24 cellular contexts compared by ENCODE assay signal in genomic region chr16:88491001-88491559, GRCh38.
"Had no signal": no experiment of that assay in that cellular context is flagged by ENCODE, and none has a peak within 500 bp of the region (broad histone marks: within the 10 kb centered on the region; RNA-seq: fewer than 3 reads in every experiment).

No MANE protein-coding gene starts in this region.

- H2AFZ ChIP-seq: hepatocyte had no signal

- H3K27me3 ChIP-seq: dorsolateral prefrontal cortex, foreskin keratinocyte, gastroesophageal sphincter, heart left ventricle, hepatocyte, left lung had no signal

- DNase-seq: dermis blood vessel endothelial cell; dorsolateral prefrontal cortex; effector CD4-positive, alpha-beta T cell; effector memory CD4-positive, alpha-beta T cell; foreskin keratinocyte; heart left ventricle; hypothalamus; immature natural killer cell; islet precursor cell; kidney; kidney glomerular epithelial cell; left cardiac atrium; left lung; left ventricle myocardium superior; lower lobe of right lung; mesenchymal stem cell; mucosa of descending colon had no signal

- H3K9me3 ChIP-seq: esophagus muscularis mucosa, heart left ventricle, left lung, lower lobe of right lung, mucosa of descending colon had no signal

- FAIRE-seq: colon, endothelial cell of umbilical vein, frontal cortex, kidney had no signal

- H3K4me2 ChIP-seq: hepatocyte had no signal

- H3K4me3 ChIP-seq: coronary artery, dorsolateral prefrontal cortex, esophagus muscularis mucosa, gastroesophageal sphincter, heart left ventricle, hepatocyte, left lung, lower lobe of right lung, mucosa of descending colon had no signal

- H3K4me1 ChIP-seq: esophagus muscularis mucosa, foreskin keratinocyte, gastroesophageal sphincter, heart left ventricle, left lung, lower lobe of right lung had no signal

- H3K27ac ChIP-seq: coronary artery, dorsolateral prefrontal cortex, esophagus muscularis mucosa, foreskin keratinocyte, gastroesophageal sphincter, heart left ventricle, hepatocyte, left lung, lower lobe of right lung had no signal

- ATAC-seq: foreskin keratinocyte, gastroesophageal sphincter, heart left ventricle, left cardiac atrium, left lung, left ventricle myocardium superior, lower lobe of right lung, mucosa of descending colon had no signal

- H3K36me3 ChIP-seq: gastroesophageal sphincter, left lung, lower lobe of right lung had no signal
